Comparison of ENCODE assay signal across 13 cellular contexts in the genomic region with DNA sequence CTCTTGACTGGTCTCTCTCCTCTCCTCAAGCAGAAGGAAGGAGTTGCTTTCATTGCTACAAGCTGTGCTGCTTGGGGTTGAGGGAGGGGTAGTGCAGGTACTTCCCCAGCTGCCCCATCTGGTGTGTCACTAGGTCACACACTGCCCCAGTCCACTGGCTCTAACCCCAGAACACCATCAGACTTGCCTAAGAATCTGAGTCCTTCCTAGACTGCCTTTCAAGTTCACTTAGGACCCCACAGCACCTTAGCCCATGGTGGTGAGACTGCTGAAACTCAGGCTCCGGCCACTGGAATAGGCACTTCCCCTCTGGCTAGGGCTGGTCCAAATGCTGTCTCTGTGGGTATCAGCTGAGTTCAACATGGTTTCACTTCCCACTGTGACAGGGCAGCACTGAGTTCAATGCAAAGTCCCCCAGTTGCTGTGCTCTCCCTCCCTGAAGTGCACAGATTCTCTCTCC.
DNase-seq lines count a peak whose midpoint lies in the region; ATAC-seq and TF ChIP-seq lines count a peak whose summit lies in the region.
"Had no signal": no experiment of that assay in that cellular context is flagged by ENCODE, and none has a peak within 500 bp of the region (broad histone marks: within the 10 kb centered on the region; RNA-seq: fewer than 3 reads in every experiment).

No MANE protein-coding gene starts in this region.

- no peaks in the 10 kb centered on the region for H3K79me2 ChIP-seq in OCI-LY3 (ENCODE audit: low read length)

- peaks cover 26% of the 10 kb centered on the region for H3K4me1 ChIP-seq in OCI-LY3 (ENCODE audit: low read length)

- peak overlapping the region; percentile 61; the same call in 1 of the 2 replicates for H2AFZ ChIP-seq in OCI-LY3 (ENCODE audit: low read depth, low read length)

- H3K27ac ChIP-seq in OCI-LY3 (ENCODE audit: low read length) (peak overlapping the region; percentile 85), WERI-Rb-1 (no peak overlapping the region)
- H3K27ac ChIP-seq: BLaER1 treated with 17β-estradiol and CSF1 and Interleukin-3, amounts not matched to agents 10 nM and 100 nM had no signal

- in situ Hi-C loops in GM13976 (cut with MboI; ENCODE audit: low sequenced_read_pairs, unreplicated experiment): no loop called here

- peak overlapping the region; percentile 53; the same call in 1 of the 2 replicates for H3K9ac ChIP-seq in OCI-LY3 (ENCODE audit: low read length)
- H3K9ac ChIP-seq: BLaER1 treated with 17β-estradiol and CSF1 and Interleukin-3, amounts not matched to agents 10 nM and 100 nM had no signal

- ATAC-seq in GM18517 (IDR thresholded peaks at IDR 0.05; ENCODE audit: unreplicated experiment) (peak; percentile 98), GM21447 (IDR thresholded peaks at IDR 0.05; ENCODE audit: unreplicated experiment) (peak; percentile 100), HG03095 (IDR thresholded peaks at IDR 0.05; ENCODE audit: unreplicated experiment) (peak; percentile 95)
- ATAC-seq: Panc1 had no signal

- TF ChIP-seq CTCF in OCI-LY3 (IDR thresholded peaks at IDR 0.05; ENCODE audit: low read depth, low read length): no peak
- no peak for TF ChIP-seq CTCF in GM13976 (IDR thresholded peaks at IDR 0.05; ENCODE audit: borderline replicate concordance, control extremely low read depth, extremely low read depth, insufficient read depth, missing control alignments)
- TF ChIP-seq CTCF in WERI-Rb-1 (IDR thresholded peaks at IDR 0.05; ENCODE audit: low read depth, low read length): no peak

- H3K4me3 ChIP-seq in OCI-LY3 (ENCODE audit: low read length): peak overlapping the region; percentile 60
- no peak overlapping the region for H3K4me3 ChIP-seq in WERI-Rb-1 (ENCODE audit: low read depth, low read length)
- H3K4me3 ChIP-seq: BLaER1 treated with 17β-estradiol and CSF1 and Interleukin-3, amounts not matched to agents 10 nM and 100 nM had no signal

- H3K27me3 ChIP-seq in OCI-LY3 (ENCODE audit: low read depth, low read length) (no peaks in the 10 kb centered on the region), WERI-Rb-1 (ENCODE audit: insufficient read depth, low read depth, severe bottlenecking) (no peaks in the 10 kb centered on the region)
- H3K27me3 ChIP-seq: BLaER1 treated with 17β-estradiol and CSF1 and Interleukin-3, amounts not matched to agents 10 nM and 100 nM had no signal

- H3K9me3 ChIP-seq in OCI-LY3 (ENCODE audit: insufficient read depth, low read length): peaks cover 11% of the 10 kb centered on the region; the same call in 1 of the 2 replicates
- H3K9me3 ChIP-seq in WERI-Rb-1 (ENCODE audit: severe bottlenecking): no peaks in the 10 kb centered on the region

- H3K36me3 ChIP-seq in OCI-LY3 (replicated peaks; ENCODE audit: low read depth, low read length) (peaks cover 6% of the 10 kb centered on the region), WERI-Rb-1 (no peaks in the 10 kb centered on the region)
- H3K36me3 ChIP-seq: BLaER1 treated with 17β-estradiol and CSF1 and Interleukin-3, amounts not matched to agents 10 nM and 100 nM had no signal

- H4K20me1 ChIP-seq in OCI-LY3 (ENCODE audit: insufficient read depth, low read length): no peaks in the 10 kb centered on the region
- H4K20me1 ChIP-seq: BLaER1 treated with 17β-estradiol and CSF1 and Interleukin-3, amounts not matched to agents 10 nM and 100 nM had no signal

- DNase-seq in GM13976 (ENCODE audit: low spot score): no peak
- no peak for DNase-seq in WERI-Rb-1
- DNase-seq in D341Med (ENCODE audit: low spot score): no peak
- no peak for DNase-seq in DMS153 (lab: John Stamatoyannopoulos, UW)
- DNase-seq: activated naive CD8-positive, alpha-beta T cell treated with anti-CD3 and anti-CD28 coated beads, Interleukin-2, amount 10 ng/mL, durations not matched to agents 7 days and 5 days; endodermal cell; nephron progenitor cell had no signal

- peak overlapping the region; percentile 80 for H3K4me2 ChIP-seq in OCI-LY3 (ENCODE audit: low read length)
